Comparison of ENCODE assay signal across 1 cellular context in the genomic region with DNA sequence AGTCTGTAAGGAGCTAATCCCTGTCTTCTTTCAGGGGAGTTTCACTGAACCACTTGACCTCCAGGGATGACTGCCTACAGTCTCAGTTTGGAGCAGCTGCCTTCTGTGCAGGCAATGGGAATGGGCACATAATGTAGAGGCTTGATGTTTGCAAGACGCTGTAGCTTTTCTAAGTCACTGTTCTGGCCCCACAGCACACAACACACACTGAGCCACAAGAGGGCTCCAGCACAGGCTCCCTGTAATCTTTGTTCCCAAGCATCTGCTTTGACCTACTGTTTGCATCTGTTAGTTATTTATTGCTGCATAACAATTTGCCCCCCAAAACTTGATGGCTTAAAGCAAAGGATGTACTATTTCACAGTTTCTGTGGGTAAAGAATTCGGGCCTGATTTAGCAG.
TF ChIP-seq lines count a peak whose summit lies in the region.

No MANE protein-coding gene starts in this region.

TF ChIP-seq in H1, 55 proteins besides CTCF, POLR2A, EP300 and RAD21:
- TF ChIP-seq SRF (IDR thresholded peaks at IDR 0.05; ENCODE audit: low read depth, low read length) (no peak), ASH2L (IDR thresholded peaks at IDR 0.05; ENCODE audit: low read length) (no peak), EGR1 (IDR thresholded peaks at IDR 0.05; ENCODE audit: borderline replicate concordance, low read depth, low read length) (no peak), CBX8 (IDR thresholded peaks at IDR 0.05; ENCODE audit: borderline replicate concordance, low read depth, low read length) (no peak), SAP30 (IDR thresholded peaks at IDR 0.05; ENCODE audit: insufficient read depth, insufficient replicate concordance, low read length) (no peak), GABPA (IDR thresholded peaks at IDR 0.05; ENCODE audit: borderline replicate concordance, insufficient read depth, low read length) (no peak), KDM4A (IDR thresholded peaks at IDR 0.05; ENCODE audit: low read depth, low read length, severe bottlenecking) (no peak), TBP (IDR thresholded peaks at IDR 0.05; ENCODE audit: low read depth, low read length) (no peak), TEAD4 (IDR thresholded peaks at IDR 0.05; ENCODE audit: low read depth, low read length) (no peak), SIN3A (conservative IDR thresholded peaks at IDR 0.05 in 1 of 2, IDR thresholded peaks at IDR 0.05 in 1 of 2; ENCODE audit: low read depth in 1 of 2, low read length in 2 of 2) (no peak), SUZ12 (IDR thresholded peaks at IDR 0.05; ENCODE audit: low read length) (no peak), MAX (IDR thresholded peaks at IDR 0.05) (no peak), TAF7 (optimal IDR thresholded peaks at IDR 0.05; ENCODE audit: borderline replicate concordance, low read depth, low read length) (no peak), MAFK (IDR thresholded peaks at IDR 0.05; ENCODE audit: low read depth, low read length) (no peak), RFX5 (IDR thresholded peaks at IDR 0.05; ENCODE audit: borderline replicate concordance, low read depth, low read length) (no peak), CHD2 (IDR thresholded peaks at IDR 0.05; ENCODE audit: low read length) (no peak), POLR2AphosphoS5 (IDR thresholded peaks at IDR 0.05; ENCODE audit: low read depth, low read length) (no peak), SIX5 (IDR thresholded peaks at IDR 0.05; ENCODE audit: low read depth, low read length) (no peak), BCL11A (IDR thresholded peaks at IDR 0.05; ENCODE audit: low read depth in 2 of 2, low read length in 2 of 2) (no peak)
- TF ChIP-seq, protein P1, sequence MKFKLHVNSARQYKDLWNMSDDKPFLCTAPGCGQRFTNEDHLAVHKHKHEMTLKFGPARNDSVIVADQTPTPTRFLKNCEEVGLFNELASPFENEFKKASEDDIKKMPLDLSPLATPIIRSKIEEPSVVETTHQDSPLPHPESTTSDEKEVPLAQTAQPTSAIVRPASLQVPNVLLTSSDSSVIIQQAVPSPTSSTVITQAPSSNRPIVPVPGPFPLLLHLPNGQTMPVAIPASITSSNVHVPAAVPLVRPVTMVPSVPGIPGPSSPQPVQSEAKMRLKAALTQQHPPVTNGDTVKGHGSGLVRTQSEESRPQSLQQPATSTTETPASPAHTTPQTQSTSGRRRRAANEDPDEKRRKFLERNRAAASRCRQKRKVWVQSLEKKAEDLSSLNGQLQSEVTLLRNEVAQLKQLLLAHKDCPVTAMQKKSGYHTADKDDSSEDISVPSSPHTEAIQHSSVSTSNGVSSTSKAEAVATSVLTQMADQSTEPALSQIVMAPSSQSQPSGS (IDR thresholded peaks at IDR 0.05; ENCODE audit: low read length), result no peak
